ENCODE assay signal across 12 cellular contexts in genomic region chr1:94539496-94539895, GRCh38. TPM values are rescaled to one million over a fixed set of nuclear protein-coding genes. Genes with fewer than 3 reads are reported as not detected.
DNase-seq lines count a peak whose midpoint lies in the region; ATAC-seq, FAIRE-seq and TF ChIP-seq lines count a peak whose summit lies in the region.
"Had no signal": no experiment of that assay in that cellular context is flagged by ENCODE, and none has a peak within 500 bp of the region (broad histone marks: within the 10 kb centered on the region; RNA-seq: fewer than 3 reads in every experiment).

No MANE protein-coding gene starts in this region.

- H3K4me3 ChIP-seq in DND-41 (ENCODE audit: low read depth in 1 of 2, low read length in 2 of 2) (no peak overlapping the region), prostate gland (peak overlapping the region; percentile 75 to 90), Karpas-422 (ENCODE audit: low read length) (no peak overlapping the region)

- H3K27ac ChIP-seq in DND-41 (ENCODE audit: low read length) (no peak overlapping the region), prostate gland (peak overlapping the region; percentile 90 to 94), Karpas-422 (ENCODE audit: low read length) (no peak overlapping the region)

- 62% methylated on average over 3 of the region's 3 CpGs for WGBS in prostate gland

- peak overlapping the region; percentile 68; the same call in 1 of the 2 replicates for H3K4me2 ChIP-seq in DND-41 (ENCODE audit: insufficient read depth, low read length)
- no peak overlapping the region for H3K4me2 ChIP-seq in Karpas-422 (ENCODE audit: low read depth, low read length, poor library complexity, severe bottlenecking)

- H3K79me2 ChIP-seq in DND-41 (ENCODE audit: insufficient read depth, low read length) (no peaks in the 10 kb centered on the region), Karpas-422 (ENCODE audit: low read length) (no peaks in the 10 kb centered on the region)

- no peaks in the 10 kb centered on the region for H3K9me2 ChIP-seq in Karpas-422 (replicated peaks; ENCODE audit: insufficient read depth, low read length)

- H2AFZ ChIP-seq in DND-41 (ENCODE audit: low read depth, low read length) = no peak overlapping the region
- H2AFZ ChIP-seq in Karpas-422 (ENCODE audit: low read length) = no peak overlapping the region

- ATAC-seq in DND-41 (ENCODE audit: insufficient read depth, low read depth) = no peak
- no peak for ATAC-seq in HG02759 (IDR thresholded peaks at IDR 0.05; ENCODE audit: unreplicated experiment)
- ATAC-seq: T-cell had no signal

- TF ChIP-seq CTCF in DND-41 (IDR thresholded peaks at IDR 0.05; ENCODE audit: borderline replicate concordance, extremely low read depth, low read length, poor library complexity, severe bottlenecking) (no peak), prostate gland (IDR thresholded peaks at IDR 0.05) (no peak)

- peak; percentile 86 for FAIRE-seq in RCC 7860 (lab: Jason Lieb, UNC)

- H3K36me3 ChIP-seq in DND-41 (ENCODE audit: insufficient read depth, low read length) = no peaks in the 10 kb centered on the region; the same call in 1 of the 2 replicates
- no peaks in the 10 kb centered on the region for H3K36me3 ChIP-seq in prostate gland
- no peaks in the 10 kb centered on the region for H3K36me3 ChIP-seq in Karpas-422 (ENCODE audit: insufficient read depth, low read length)

- H4K20me1 ChIP-seq in DND-41 (ENCODE audit: insufficient read depth, low read length) (no peaks in the 10 kb centered on the region), Karpas-422 (ENCODE audit: insufficient read depth, low read depth, low read length) (no peaks in the 10 kb centered on the region)

- TF ChIP-seq POLR2A in prostate gland (IDR thresholded peaks at IDR 0.05) = no peak

- H3K9ac ChIP-seq in DND-41 (ENCODE audit: low read depth, low read length) (no peak overlapping the region), Karpas-422 (ENCODE audit: low read length) (no peak overlapping the region)

- intact Hi-C loops in prostate gland (cut with DNase I) = loop anchor here (5.0 kb wide), 1 partner anchor 263 kb away; no protein-coding TSS in a partner anchor

- H3K27me3 ChIP-seq in DND-41 (ENCODE audit: insufficient read depth, low read length, poor library complexity) (no peaks in the 10 kb centered on the region), prostate gland (replicated peaks; ENCODE audit: insufficient read depth) (no peaks in the 10 kb centered on the region), Karpas-422 (ENCODE audit: low read length) (no peaks in the 10 kb centered on the region)

- DNase-seq in DND-41 (no peak), RCC 7860 (ENCODE audit: low spot score) (peak; percentile 63), fibroblast of peridontal ligament (ENCODE audit: extremely low read depth) (peak; percentile 37), prostate gland (ENCODE audit: low spot score) (no peak), DMS79 (lab: John Stamatoyannopoulos, UW) (no peak), Karpas-422 (no peak), DMS53 treated with DMSO at 0.1 percent for 48 hours (lab: John Stamatoyannopoulos, UW; ENCODE audit: unreplicated experiment) (no peak)
- DNase-seq: activated T-cell treated with anti-CD3 and anti-CD28 coated beads for 4 hours, dermis blood vessel endothelial cell, DMS53, T-cell had no signal

- H3K4me1 ChIP-seq in DND-41 (ENCODE audit: insufficient read depth, low read length) = peaks cover 40% of the 10 kb centered on the region
- peaks cover 5% of the 10 kb centered on the region for H3K4me1 ChIP-seq in prostate gland (replicated peaks)
- no peaks in the 10 kb centered on the region for H3K4me1 ChIP-seq in Karpas-422 (ENCODE audit: low read length)

- no peaks in the 10 kb centered on the region for H3K9me3 ChIP-seq in DND-41 (ENCODE audit: insufficient read depth, low read length, severe bottlenecking)
- no peaks in the 10 kb centered on the region for H3K9me3 ChIP-seq in prostate gland
- H3K9me3 ChIP-seq in Karpas-422 (ENCODE audit: low read length) = no peaks in the 10 kb centered on the region

RNA-seq across cellular contexts. Expression of gene F3, which starts 2.1 kb away (rescaled TPM):
- total RNA-seq in prostate gland = 100 to 1,000 TPM in 1 of 2 donors, 10 to 100 TPM in 1; 36.3 to 120 TPM
- total RNA-seq in Karpas-422 (2014; rRNA removed; shearing (Covaris generic); ENCODE audit: low replicate concordance) = not detected in 2 replicates

Comparison
In these comparisons a context has a peak if more than half of its experiments do, and no peak if none do; other contexts are left out.
1. DNase-seq: peak in RCC 7860 (single experiment) and fibroblast of peridontal ligament (single experiment); none in DND-41 (single experiment), prostate gland (single experiment), DMS79 (single experiment), Karpas-422 (single experiment) and DMS53 treated with DMSO at 0.1 percent for 48 hours (single experiment).
2. H3K27ac ChIP-seq: peak in prostate gland (2 of 2); none in DND-41 (single experiment) and Karpas-422 (single experiment).
3. H3K4me3 ChIP-seq: peak in prostate gland (2 of 2); none in DND-41 (0 of 2) and Karpas-422 (single experiment).
4. RNA of gene F3, which starts 2.1 kb away (total RNA-seq): 36.3 to 120 TPM in prostate gland; not detected in Karpas-422; every median in the first group is over 10 times any median in the second.